ENCODE assay signal across 1 cellular context in genomic region chr3:122936335-122936734, GRCh38.
TF ChIP-seq lines count a peak whose summit lies in the region.

No MANE protein-coding gene starts in this region.

TF ChIP-seq in K562, 482 proteins besides CTCF, POLR2A, EP300 and RAD21 (continued from another document):
- peak; percentile 37; the same call in 1 of the 2 replicates for TF ChIP-seq PKNOX1 (IDR thresholded peaks at IDR 0.05)
